8 cellular contexts compared by ENCODE assay signal in genomic region chr19:45645631-45646344, GRCh38. TPM values are rescaled to one million over a fixed set of nuclear protein-coding genes. Genes with fewer than 3 reads are reported as not detected.
A peak's percentile ranks its signal among the peaks of the same experiment; 100 is the strongest.
DNase-seq lines count a peak whose midpoint lies in the region; ATAC-seq and TF ChIP-seq lines count a peak whose summit lies in the region.

No MANE protein-coding gene starts in this region.

- ATAC-seq in DND-41 (ENCODE audit: insufficient read depth, low read depth) (peak; percentile 84), HG02852 (IDR thresholded peaks at IDR 0.05; ENCODE audit: unreplicated experiment) (peak; percentile 53), GM21423 (IDR thresholded peaks at IDR 0.05; ENCODE audit: unreplicated experiment) (no peak)

- CTCF ChIA-PET in activated CD4-positive, alpha-beta memory T cell treated with anti-CD3 and anti-CD28 coated beads, Interleukin-2, amount 10 ng/mL, durations not matched to agents 7 days and 5 days (lab: Charles Lee), result interaction anchor here (0.8 to 1.5 kb wide), 10 partner anchors 32 to 257 kb away, joined by 3 to 19 read pairs (median 3); partner anchors contain the start of gene MYPOP

- DNase-seq in DND-41 (peak; percentile 91), NCI-H524 treated with DMSO at 0.1 percent for 48 hours (lab: John Stamatoyannopoulos, UW) (peak; percentile 78), lower leg skin (ENCODE audit: low spot score in 2 of 2) (peak; percentile 53 to 93)
- DNase-seq in activated CD4-positive, alpha-beta memory T cell treated with anti-CD3 and anti-CD28 coated beads, Interleukin-2, amount 10 ng/mL, durations not matched to agents 7 days and 5 days, result peak; percentile 88
- DNase-seq in stimulated activated CD4-positive, alpha-beta T cell treated with anti-CD3 and anti-CD28 coated beads, Interleukin-4, amount 100 ng/mL, for 48 hours (ENCODE audit: low read depth in 2 of 2), result peak; percentile 74 to 79

- H3K36me3 ChIP-seq in DND-41 (ENCODE audit: insufficient read depth, low read length) (no peaks in the 10 kb centered on the region), duodenal mucosa (ENCODE audit: control insufficient read depth in 1 of 2, insufficient read depth in 2 of 2, low read length in 2 of 2) (no peaks in the 10 kb centered on the region)

- H3K4me3 ChIP-seq in DND-41 (ENCODE audit: low read depth in 1 of 2, low read length in 2 of 2), result peak overlapping the region; percentile 0 to 59; a peak in 3 of 4 replicates
- peak overlapping the region; percentile 43 to 46 for H3K4me3 ChIP-seq in duodenal mucosa (ENCODE audit: low read depth in 1 of 2, low read length in 2 of 2)
- H3K4me3 ChIP-seq in lower leg skin (ENCODE audit: low read depth, poor library complexity, severe bottlenecking), result peak overlapping the region; percentile 1

- H3K9me3 ChIP-seq in DND-41 (ENCODE audit: insufficient read depth, low read length, severe bottlenecking) (no peaks in the 10 kb centered on the region), duodenal mucosa (ENCODE audit: control insufficient read depth in 1 of 2, low read length in 2 of 2) (no peaks in the 10 kb centered on the region)

- H3K4me3 Mint-ChIP-seq in activated CD4-positive, alpha-beta memory T cell treated with anti-CD3 and anti-CD28 coated beads, Interleukin-2, amount 10 ng/mL, durations not matched to agents 7 days and 5 days, result peak overlapping the region; percentile 80

- intact Hi-C loops in lower leg skin (cut with DNase I; ENCODE audit: low total_unique reads), result loop anchor here (10.0 kb wide), 1 partner anchor 121 kb away; no protein-coding TSS in a partner anchor

- no peak for TF ChIP-seq CTCF in DND-41 (IDR thresholded peaks at IDR 0.05; ENCODE audit: borderline replicate concordance, extremely low read depth, low read length, poor library complexity, severe bottlenecking)
- no peak for TF ChIP-seq CTCF in lower leg skin (IDR thresholded peaks at IDR 0.05)

- H3K9ac ChIP-seq in DND-41 (ENCODE audit: low read depth, low read length) (peak overlapping the region; percentile 46), duodenal mucosa (ENCODE audit: low read depth in 1 of 2, low read length in 2 of 2) (no peak overlapping the region)

- H3K79me2 ChIP-seq in DND-41 (ENCODE audit: insufficient read depth, low read length), result no peaks in the 10 kb centered on the region

- TF ChIP-seq POLR2A in lower leg skin (IDR thresholded peaks at IDR 0.05), result no peak

- peaks cover 46% of the 10 kb centered on the region for H3K4me1 Mint-ChIP-seq in activated CD4-positive, alpha-beta memory T cell treated with anti-CD3 and anti-CD28 coated beads, Interleukin-2, amount 10 ng/mL, durations not matched to agents 7 days and 5 days

- peaks cover 41% of the 10 kb centered on the region for H3K4me1 ChIP-seq in DND-41 (ENCODE audit: insufficient read depth, low read length)
- H3K4me1 ChIP-seq in duodenal mucosa (ENCODE audit: control insufficient read depth in 1 of 2, insufficient read depth in 2 of 2, low read length in 2 of 2), result peaks cover 24 to 28% of the 10 kb centered on the region in 2 donors

- no peaks in the 10 kb centered on the region for H3K27me3 Mint-ChIP-seq in activated CD4-positive, alpha-beta memory T cell treated with anti-CD3 and anti-CD28 coated beads, Interleukin-2, amount 10 ng/mL, durations not matched to agents 7 days and 5 days

- H4K20me1 ChIP-seq in DND-41 (ENCODE audit: insufficient read depth, low read length), result 0 out of 2 replicates have a peak, but pooled peaks cover 5% of the 10 kb centered on the region

- peak overlapping the region; percentile 82 for H2AFZ ChIP-seq in DND-41 (ENCODE audit: low read depth, low read length)

- no peaks in the 10 kb centered on the region for H3K9me3 Mint-ChIP-seq in activated CD4-positive, alpha-beta memory T cell treated with anti-CD3 and anti-CD28 coated beads, Interleukin-2, amount 10 ng/mL, durations not matched to agents 7 days and 5 days

- POLR2A ChIA-PET in activated CD4-positive, alpha-beta memory T cell treated with anti-CD3 and anti-CD28 coated beads, Interleukin-2, amount 10 ng/mL, durations not matched to agents 7 days and 5 days (lab: Charles Lee), result interaction anchor here (0.9 to 1.6 kb wide), 8 partner anchors 22 to 468 kb away, joined by 3 to 5 read pairs (median 4); partner anchors contain the start of genes BLOC1S3, GIPR and TRAPPC6A

- peak overlapping the region; percentile 36 for H3K27ac ChIP-seq in DND-41 (ENCODE audit: low read length)
- no peak overlapping the region for H3K27ac ChIP-seq in duodenal mucosa (ENCODE audit: low read depth, low read length)

- H3K27me3 ChIP-seq in DND-41 (ENCODE audit: insufficient read depth, low read length, poor library complexity) (no peaks in the 10 kb centered on the region), duodenal mucosa (ENCODE audit: control insufficient read depth in 1 of 2, insufficient read depth in 2 of 2, low read length in 2 of 2) (peaks cover 12 to 22% of the 10 kb centered on the region in 2 donors)

- peak overlapping the region; percentile 69 for H3K4me2 ChIP-seq in DND-41 (ENCODE audit: insufficient read depth, low read length)

- H3K36me3 Mint-ChIP-seq in activated CD4-positive, alpha-beta memory T cell treated with anti-CD3 and anti-CD28 coated beads, Interleukin-2, amount 10 ng/mL, durations not matched to agents 7 days and 5 days (ENCODE audit: low read depth), result peaks cover 5% of the 10 kb centered on the region

- H3K27ac Mint-ChIP-seq in activated CD4-positive, alpha-beta memory T cell treated with anti-CD3 and anti-CD28 coated beads, Interleukin-2, amount 10 ng/mL, durations not matched to agents 7 days and 5 days, result peak overlapping the region; percentile 70

- 1 to 2% methylated on average over 27 of the region's 27 CpGs for WGBS in lower leg skin, 2 donors

RNA-seq across cellular contexts. Expression of gene EML2, which starts 6.6 kb away (rescaled TPM):
- total RNA-seq in activated CD4-positive, alpha-beta memory T cell treated with anti-CD3 and anti-CD28 coated beads, Interleukin-2, amount 10 ng/mL, durations not matched to agents 7 days and 5 days, result 100 to 1,000 TPM; 136 to 146 TPM
- total RNA-seq in lower leg skin, result 100 to 1,000 TPM in 1 of 4 donors, 10 to 100 TPM in 3; 85.6 to 101 (median 89.4) TPM

RNA-seq across cellular contexts. Expression of gene GIPR, which starts 22.2 kb away (rescaled TPM):
- total RNA-seq in activated CD4-positive, alpha-beta memory T cell treated with anti-CD3 and anti-CD28 coated beads, Interleukin-2, amount 10 ng/mL, durations not matched to agents 7 days and 5 days, result 10 to 100 TPM; 11.4 to 12.3 TPM
- 1 to 10 TPM; 1.4 to 3.9 (median 2.0) TPM for total RNA-seq in lower leg skin

RNA-seq across cellular contexts. Expression of gene GPR4, which starts 43.8 kb away (rescaled TPM):
- total RNA-seq in activated CD4-positive, alpha-beta memory T cell treated with anti-CD3 and anti-CD28 coated beads, Interleukin-2, amount 10 ng/mL, durations not matched to agents 7 days and 5 days, result not detected
- total RNA-seq in lower leg skin, result 1 to 10 TPM in 1 of 4 donors, under 1 TPM in 3; 0.34 to 1.0 (median 0.70) TPM

RNA-seq across cellular contexts. Expression of gene SNRPD2, which starts 46.0 kb away (rescaled TPM):
- total RNA-seq in activated CD4-positive, alpha-beta memory T cell treated with anti-CD3 and anti-CD28 coated beads, Interleukin-2, amount 10 ng/mL, durations not matched to agents 7 days and 5 days, result 100 to 1,000 TPM; 505 to 519 TPM
- total RNA-seq in lower leg skin, result 100 to 1,000 TPM; 144 to 223 (median 161) TPM

RNA-seq across cellular contexts. Expression of gene QPCTL, which starts 46.7 kb away (rescaled TPM):
- total RNA-seq in activated CD4-positive, alpha-beta memory T cell treated with anti-CD3 and anti-CD28 coated beads, Interleukin-2, amount 10 ng/mL, durations not matched to agents 7 days and 5 days, result 10 to 100 TPM in 1 of 2 experiments, 1 to 10 TPM in 1; 9.1 to 11.9 TPM
- 1 to 10 TPM; 3.4 to 8.7 (median 6.8) TPM for total RNA-seq in lower leg skin
